8 cellular contexts compared by ENCODE assay signal in genomic region chr14:63641473-63642228, GRCh38. TPM values are rescaled to one million over a fixed set of nuclear protein-coding genes. Genes with fewer than 3 reads are reported as not detected.
A peak's percentile ranks its signal among the peaks of the same experiment; 100 is the strongest.
DNase-seq lines count a peak whose midpoint lies in the region; ATAC-seq and TF ChIP-seq lines count a peak whose summit lies in the region.

A gene with protein sequence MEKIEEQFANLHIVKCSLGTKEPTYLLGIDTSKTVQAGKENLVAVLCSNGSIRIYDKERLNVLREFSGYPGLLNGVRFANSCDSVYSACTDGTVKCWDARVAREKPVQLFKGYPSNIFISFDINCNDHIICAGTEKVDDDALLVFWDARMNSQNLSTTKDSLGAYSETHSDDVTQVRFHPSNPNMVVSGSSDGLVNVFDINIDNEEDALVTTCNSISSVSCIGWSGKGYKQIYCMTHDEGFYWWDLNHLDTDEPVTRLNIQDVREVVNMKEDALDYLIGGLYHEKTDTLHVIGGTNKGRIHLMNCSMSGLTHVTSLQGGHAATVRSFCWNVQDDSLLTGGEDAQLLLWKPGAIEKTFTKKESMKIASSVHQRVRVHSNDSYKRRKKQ (minus strand): TSS chr14:63641871. CDS start chr14:63599942, 41,929 bp downstream.

- no peaks in the 10 kb centered on the region for H3K36me3 ChIP-seq in colonic mucosa

- no peaks in the 10 kb centered on the region for H3K27me3 Mint-ChIP-seq in activated CD4-positive, alpha-beta T cell treated with anti-CD3 and anti-CD28 coated beads, Interleukin-2, amount 10 ng/mL, durations not matched to agents 24 days and 14 days

- peak; percentile 89 for TF ChIP-seq CTCF in C4-2B (conservative IDR thresholded peaks at IDR 0.05)
- TF ChIP-seq CTCF in colonic mucosa (IDR thresholded peaks at IDR 0.05) = peak; percentile 88

- H3K4me1 ChIP-seq in colonic mucosa = no peaks in the 10 kb centered on the region

- DNase-seq in NCI-H526 treated with DMSO at 0.1 percent for 48 hours (lab: John Stamatoyannopoulos, UW) (peak; percentile 99), colonic mucosa (peak; percentile 97)
- peak; percentile 98 for DNase-seq in activated CD4-positive, alpha-beta T cell treated with anti-CD3 and anti-CD28 coated beads, Interleukin-2, amount 10 ng/mL, durations not matched to agents 24 days and 14 days
- peak; percentile 84 to 90 for DNase-seq in stimulated activated CD4-positive, alpha-beta T cell treated with anti-CD3 and anti-CD28 coated beads, Interleukin-1b, Interleukin-23, amount 100 ng/mL, for 4 hours (ENCODE audit: low read depth in 2 of 2)

- peak within 1 kb of the TSS; percentile 93 for H3K27ac Mint-ChIP-seq in activated CD4-positive, alpha-beta T cell treated with anti-CD3 and anti-CD28 coated beads, Interleukin-2, amount 10 ng/mL, durations not matched to agents 24 days and 14 days

- intact Hi-C loops in activated CD4-positive, alpha-beta T cell treated with anti-CD3 and anti-CD28 coated beads, Interleukin-2, amount 10 ng/mL, durations not matched to agents 24 days and 14 days (cut with micrococcal nuclease) = loop anchor here (1.0 to 5.0 kb wide), 7 partner anchors 85 to 899 kb away; partner anchors contain the start of genes HSPA2, MTHFD1 and PPP2R5E
- intact Hi-C loops in colonic mucosa (cut with DNase I) = no loop called here

- peaks cover 26% of the 10 kb centered on the region for H3K36me3 Mint-ChIP-seq in activated CD4-positive, alpha-beta T cell treated with anti-CD3 and anti-CD28 coated beads, Interleukin-2, amount 10 ng/mL, durations not matched to agents 24 days and 14 days (ENCODE audit: low read depth)

- peaks cover 24% of the 10 kb centered on the region for H3K4me1 Mint-ChIP-seq in activated CD4-positive, alpha-beta T cell treated with anti-CD3 and anti-CD28 coated beads, Interleukin-2, amount 10 ng/mL, durations not matched to agents 24 days and 14 days

- peak within 1 kb of the TSS; percentile 63 for H3K4me3 ChIP-seq in colonic mucosa

- peaks cover 5% of the 10 kb centered on the region for H3K9me3 Mint-ChIP-seq in activated CD4-positive, alpha-beta T cell treated with anti-CD3 and anti-CD28 coated beads, Interleukin-2, amount 10 ng/mL, durations not matched to agents 24 days and 14 days

- H3K9ac ChIP-seq in colonic mucosa (ENCODE audit: low read depth in 2 of 2, low read length in 2 of 2) = peak within 1 kb of the TSS; percentile 60 to 95

- peak within 1 kb of the TSS; percentile 79 for H3K27ac ChIP-seq in C4-2B
- H3K27ac ChIP-seq in colonic mucosa = peak within 1 kb of the TSS; percentile 97
- H3K27ac ChIP-seq in layer of hippocampus (ENCODE audit: low read depth, low read length) = peak within 1 kb of the TSS; percentile 96

- H3K27me3 ChIP-seq in colonic mucosa (no peaks in the 10 kb centered on the region), layer of hippocampus (ENCODE audit: control insufficient read depth, insufficient read depth, low read length) (no peaks in the 10 kb centered on the region)

- no peaks in the 10 kb centered on the region for H3K9me3 ChIP-seq in colonic mucosa

- ATAC-seq in GM19328 (IDR thresholded peaks at IDR 0.05; ENCODE audit: unreplicated experiment) (peak; percentile 88), HG03520 (IDR thresholded peaks at IDR 0.05; ENCODE audit: unreplicated experiment) (peak; percentile 83)

- H3K4me3 Mint-ChIP-seq in activated CD4-positive, alpha-beta T cell treated with anti-CD3 and anti-CD28 coated beads, Interleukin-2, amount 10 ng/mL, durations not matched to agents 24 days and 14 days = peak within 1 kb of the TSS; percentile 86

RNA-seq across cellular contexts. Expression of the gene that starts here (rescaled TPM):
- 32.6 and 33.1 TPM in 2 replicates for total RNA-seq in activated CD4-positive, alpha-beta T cell treated with anti-CD3 and anti-CD28 coated beads, Interleukin-2, amount 10 ng/mL, durations not matched to agents 24 days and 14 days
- total RNA-seq in colonic mucosa = 10 to 100 TPM in 1 of 2 donors, 1 to 10 TPM in 1; 7.9 to 12.0 TPM

Comparison
In these comparisons a context has a peak if more than half of its experiments do, and no peak if none do; other contexts are left out.
1. Peak in every context shown above with its lines: DNase-seq, ATAC-seq, H3K4me3 ChIP-seq and H3K27ac ChIP-seq.